1 cellular context compared by ENCODE assay signal in genomic region chr6:6725120-6725833, GRCh38.
TF ChIP-seq lines count a peak whose summit lies in the region.

No MANE protein-coding gene starts in this region.

TF ChIP-seq in H1, 55 proteins besides CTCF, POLR2A, EP300 and RAD21 (continued from another document):
- TF ChIP-seq BACH1 (IDR thresholded peaks at IDR 0.05; ENCODE audit: low read length) (no peak), SIX5 (IDR thresholded peaks at IDR 0.05; ENCODE audit: low read depth, low read length) (no peak), RFX5 (IDR thresholded peaks at IDR 0.05; ENCODE audit: borderline replicate concordance, low read depth, low read length) (no peak), GTF2F1 (IDR thresholded peaks at IDR 0.05; ENCODE audit: borderline replicate concordance, low read depth, low read length) (no peak), RXRA (IDR thresholded peaks at IDR 0.05; ENCODE audit: insufficient read depth, low read depth, low read length) (0 out of 2 replicates have a peak, but pooled peaks have one; percentile 70), CREB1 (IDR thresholded peaks at IDR 0.05) (0 out of 2 replicates have a peak, but pooled peaks have one; percentile 21), CHD2 (IDR thresholded peaks at IDR 0.05; ENCODE audit: low read length) (peak; percentile 56; the same call in 1 of the 2 replicates), EZH2 (IDR thresholded peaks at IDR 0.05; ENCODE audit: low read depth, low read length, severe bottlenecking) (no peak), USF2 (IDR thresholded peaks at IDR 0.05; ENCODE audit: low read length) (no peak), MAX (IDR thresholded peaks at IDR 0.05) (peak; percentile 75), JUN (IDR thresholded peaks at IDR 0.05; ENCODE audit: low read depth, low read length) (no peak), SIN3A (conservative IDR thresholded peaks at IDR 0.05 in 1 of 2, IDR thresholded peaks at IDR 0.05 in 1 of 2; ENCODE audit: low read depth in 1 of 2, low read length in 2 of 2) (no peak), YY1 (IDR thresholded peaks at IDR 0.05; ENCODE audit: low read depth, low read length) (no peak; the same call in 1 of the 2 replicates), TEAD4 (IDR thresholded peaks at IDR 0.05; ENCODE audit: low read depth, low read length) (peak; percentile 37; the same call in 1 of the 2 replicates), KDM4A (IDR thresholded peaks at IDR 0.05; ENCODE audit: low read depth, low read length, severe bottlenecking) (peak; percentile 47), CHD1 (IDR thresholded peaks at IDR 0.05; ENCODE audit: low read depth, low read length) (no peak), RNF2 (IDR thresholded peaks at IDR 0.05; ENCODE audit: borderline replicate concordance, low read depth, low read length, missing control alignments, poor library complexity, severe bottlenecking) (no peak), EGR1 (IDR thresholded peaks at IDR 0.05; ENCODE audit: borderline replicate concordance, low read depth, low read length) (peak; percentile 45; the same call in 1 of the 2 replicates), TAF7 (optimal IDR thresholded peaks at IDR 0.05; ENCODE audit: borderline replicate concordance, low read depth, low read length) (no peak), NANOG (IDR thresholded peaks at IDR 0.05; ENCODE audit: insufficient read depth, low read depth, low read length, poor library complexity, severe bottlenecking) (peak; percentile 98), SP2 (IDR thresholded peaks at IDR 0.05; ENCODE audit: low read length) (no peak), BRCA1 (IDR thresholded peaks at IDR 0.05; ENCODE audit: low read depth, low read length) (no peak), TCF12 (IDR thresholded peaks at IDR 0.05; ENCODE audit: low read depth, low read length) (0 out of 2 replicates have a peak, but pooled peaks have one; percentile 37), CTBP2 (IDR thresholded peaks at IDR 0.05; ENCODE audit: borderline replicate concordance, insufficient read depth, insufficient read length, low read length) (peak; percentile 47), KDM1A (IDR thresholded peaks at IDR 0.05; ENCODE audit: borderline replicate concordance, low read length) (no peak), GABPA (IDR thresholded peaks at IDR 0.05; ENCODE audit: borderline replicate concordance, insufficient read depth, low read length) (no peak), ASH2L (IDR thresholded peaks at IDR 0.05; ENCODE audit: low read length) (peak; percentile 41), KDM5A (IDR thresholded peaks at IDR 0.05; ENCODE audit: low read length) (no peak), JUND (IDR thresholded peaks at IDR 0.05; ENCODE audit: low read length) (no peak), CBX5 (IDR thresholded peaks at IDR 0.05; ENCODE audit: low read depth, low read length) (no peak), BCL11A (IDR thresholded peaks at IDR 0.05; ENCODE audit: low read depth in 2 of 2, low read length in 2 of 2) (no peak), TAF1 (IDR thresholded peaks at IDR 0.05; ENCODE audit: low read depth, low read length) (0 out of 2 replicates have a peak, but pooled peaks have one; percentile 9), RBBP5 (IDR thresholded peaks at IDR 0.05; ENCODE audit: borderline replicate concordance, low read depth, low read length) (peak; percentile 81; the same call in 1 of the 2 replicates), HDAC6 (IDR thresholded peaks at IDR 0.05; ENCODE audit: low read depth, low read length) (no peak), POU5F1 (IDR thresholded peaks at IDR 0.05; ENCODE audit: low read depth, low read length) (peak; percentile 69; the same call in 1 of the 2 replicates), SIRT6 (IDR thresholded peaks at IDR 0.05; ENCODE audit: low read length) (no peak), FOSL1 (IDR thresholded peaks at IDR 0.05; ENCODE audit: insufficient read depth, low read depth, low read length) (no peak), ZNF274 (IDR thresholded peaks at IDR 0.05; ENCODE audit: borderline replicate concordance, extremely low read depth, low read length) (no peak), CHD7 (IDR thresholded peaks at IDR 0.05; ENCODE audit: insufficient replicate concordance, low read length) (no peak), SP4 (IDR thresholded peaks at IDR 0.05; ENCODE audit: low read length) (no peak), SAP30 (IDR thresholded peaks at IDR 0.05; ENCODE audit: insufficient read depth, insufficient replicate concordance, low read length) (no peak), CEBPB (IDR thresholded peaks at IDR 0.05; ENCODE audit: low read depth, low read length) (no peak), SRF (IDR thresholded peaks at IDR 0.05; ENCODE audit: low read depth, low read length) (no peak), SUZ12 (IDR thresholded peaks at IDR 0.05; ENCODE audit: low read length) (no peak), PHF8 (conservative IDR thresholded peaks at IDR 0.05; ENCODE audit: low read depth, low read length) (no peak), MAFK (IDR thresholded peaks at IDR 0.05; ENCODE audit: low read depth, low read length) (no peak), TBP (IDR thresholded peaks at IDR 0.05; ENCODE audit: low read depth, low read length) (0 out of 2 replicates have a peak, but pooled peaks have one; percentile 11), HDAC2 (IDR thresholded peaks at IDR 0.05; ENCODE audit: borderline replicate concordance in 1 of 2, low read depth in 2 of 2, low read length in 2 of 2) (0 out of 4 replicates have a peak, but pooled peaks of 1 of the 2 experiments have one; percentile 71), CBX8 (IDR thresholded peaks at IDR 0.05; ENCODE audit: borderline replicate concordance, low read depth, low read length) (no peak)
- TF ChIP-seq, protein P1, sequence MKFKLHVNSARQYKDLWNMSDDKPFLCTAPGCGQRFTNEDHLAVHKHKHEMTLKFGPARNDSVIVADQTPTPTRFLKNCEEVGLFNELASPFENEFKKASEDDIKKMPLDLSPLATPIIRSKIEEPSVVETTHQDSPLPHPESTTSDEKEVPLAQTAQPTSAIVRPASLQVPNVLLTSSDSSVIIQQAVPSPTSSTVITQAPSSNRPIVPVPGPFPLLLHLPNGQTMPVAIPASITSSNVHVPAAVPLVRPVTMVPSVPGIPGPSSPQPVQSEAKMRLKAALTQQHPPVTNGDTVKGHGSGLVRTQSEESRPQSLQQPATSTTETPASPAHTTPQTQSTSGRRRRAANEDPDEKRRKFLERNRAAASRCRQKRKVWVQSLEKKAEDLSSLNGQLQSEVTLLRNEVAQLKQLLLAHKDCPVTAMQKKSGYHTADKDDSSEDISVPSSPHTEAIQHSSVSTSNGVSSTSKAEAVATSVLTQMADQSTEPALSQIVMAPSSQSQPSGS (IDR thresholded peaks at IDR 0.05; ENCODE audit: low read length): no peak
- TF ChIP-seq, protein P2, sequence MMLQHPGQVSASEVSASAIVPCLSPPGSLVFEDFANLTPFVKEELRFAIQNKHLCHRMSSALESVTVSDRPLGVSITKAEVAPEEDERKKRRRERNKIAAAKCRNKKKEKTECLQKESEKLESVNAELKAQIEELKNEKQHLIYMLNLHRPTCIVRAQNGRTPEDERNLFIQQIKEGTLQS (IDR thresholded peaks at IDR 0.05; ENCODE audit: insufficient read depth, low read depth, low read length): no peak
